ENCODE assay signal across 22 cellular contexts in genomic region chr13:77865588-77865987, GRCh38. TPM values are rescaled to one million over a fixed set of nuclear protein-coding genes. Genes with fewer than 3 reads are reported as not detected.
DNase-seq lines count a peak whose midpoint lies in the region; ATAC-seq, FAIRE-seq and TF ChIP-seq lines count a peak whose summit lies in the region.
"Had no signal": no experiment of that assay in that cellular context is flagged by ENCODE, and none has a peak within 500 bp of the region (broad histone marks: within the 10 kb centered on the region; RNA-seq: fewer than 3 reads in every experiment).

No MANE protein-coding gene starts in this region.

- FAIRE-seq in HTR-8/SVneo (lab: Jason Lieb, UNC): no peak
- FAIRE-seq: GM12878, H1, HepG2 had no signal

- H3K4me1 ChIP-seq in gastroesophageal sphincter (peaks cover 0 to 5% (median 0%) of the 10 kb centered on the region in 3 donors), psoas muscle (no peaks in the 10 kb centered on the region)
- H3K4me1 ChIP-seq: BE2C had no signal

- no peak for DNase-seq in left ventricle myocardium superior
- DNase-seq in cardiac septum (ENCODE audit: low spot score): no peak
- peak; percentile 9 for DNase-seq in HuH-7.5 (ENCODE audit: low spot score)
- DNase-seq in HTR-8/SVneo (ENCODE audit: insufficient read length, low spot score): no peak
- DNase-seq in NCI-H1092 treated with DMSO at 0.1 percent for 48 hours (lab: John Stamatoyannopoulos, UW): no peak
- DNase-seq in psoas muscle: no peak
- DNase-seq: BE2C; C1 segment of cervical spinal cord; CD4-positive, CD25-positive, alpha-beta regulatory T cell; CD8-positive, alpha-beta memory T cell; COR-L47; DMS 273 treated with DMSO at 0.1 percent for 48 hours; DMS53; DND-41; EL; H9 had no signal

- H3K27ac ChIP-seq in gastroesophageal sphincter: no peak overlapping the region
- H3K27ac ChIP-seq in psoas muscle: no peak overlapping the region

- intact Hi-C loops in left ventricle myocardium superior (cut with micrococcal nuclease): no loop called here
- intact Hi-C loops in cardiac septum (cut with DNase I): no loop called here
- intact Hi-C loops in psoas muscle (cut with DNase I): no loop called here

- ATAC-seq in left ventricle myocardium superior: peak; percentile 54
- ATAC-seq in gastroesophageal sphincter: peak; percentile 43
- ATAC-seq in psoas muscle: no peak
- ATAC-seq: GM12878, HepG2 had no signal

- H3K27me3 ChIP-seq in gastroesophageal sphincter (no peaks in the 10 kb centered on the region), psoas muscle (ENCODE audit: insufficient read depth in 3 of 3, low read length in 2 of 3) (no peaks in the 10 kb centered on the region)

- peaks cover 0 to 6% (median 0%) of the 10 kb centered on the region in 3 donors for H3K9me3 ChIP-seq in gastroesophageal sphincter
- H3K9me3 ChIP-seq in psoas muscle: no peaks in the 10 kb centered on the region
- H3K9me3 ChIP-seq: BE2C had no signal

- no peak for TF ChIP-seq POLR2A in gastroesophageal sphincter (IDR thresholded peaks at IDR 0.05)

- WGBS in gastroesophageal sphincter (ENCODE audit: low coverage in 1 of 2), 2 donors: 81 to 93% methylated on average over 3 of the region's 3 CpGs
- WGBS in psoas muscle, 3 donors: 65 to 80% (median 72%) methylated on average over 3 of the region's 3 CpGs

- TF ChIP-seq EP300 in gastroesophageal sphincter (IDR thresholded peaks at IDR 0.05): no peak

- TF ChIP-seq CTCF in gastroesophageal sphincter (IDR thresholded peaks at IDR 0.05) (no peak), psoas muscle (IDR thresholded peaks at IDR 0.05) (no peak)

- H3K4me3 ChIP-seq in gastroesophageal sphincter (no peak overlapping the region), psoas muscle (no peak overlapping the region)
- H3K4me3 ChIP-seq: GM12878 had no signal

- H3K36me3 ChIP-seq in gastroesophageal sphincter (no peaks in the 10 kb centered on the region), psoas muscle (ENCODE audit: insufficient read depth in 1 of 2, low read depth in 1 of 2) (no peaks in the 10 kb centered on the region)
- H3K36me3 ChIP-seq: BE2C had no signal

RNA-seq across cellular contexts. Expression of gene EDNRB, which starts 53.0 kb away (rescaled TPM):
- total RNA-seq in left ventricle myocardium superior (15.6 TPM), cardiac septum (21.7 TPM), gastroesophageal sphincter (10 to 100 TPM in 3 of 4 donors, 1 to 10 TPM in 1; 9.0 to 52.7 (median 37.8) TPM), psoas muscle (10 to 100 TPM in 2 of 4 donors, 1 to 10 TPM in 2; 7.1 to 12.4 (median 9.3) TPM)
- polyA plus RNA-seq in psoas muscle: 1 to 10 TPM; 6.0 to 6.3 (median 6.2) TPM
- total RNA-seq: A172; CD4-positive, CD25-positive, alpha-beta regulatory T cell; G401; GM12878; HepG2 had no signal
- polyA plus RNA-seq: CD4-positive, CD25-positive, alpha-beta regulatory T cell; CD8-positive, alpha-beta memory T cell; GM12878; HepG2 had no signal

Comparison
In these comparisons a context has a peak if more than half of its experiments do, and no peak if none do; other contexts are left out.
1. ATAC-seq: peak in left ventricle myocardium superior (single experiment) and gastroesophageal sphincter (single experiment); none in psoas muscle (0 of 4).